ENCODE assay signal across 8 cellular contexts in genomic region chr5:143262393-143263174, GRCh38.
DNase-seq lines count a peak whose midpoint lies in the region; ATAC-seq and TF ChIP-seq lines count a peak whose summit lies in the region.

No MANE protein-coding gene starts in this region.

- H3K4me1 Mint-ChIP-seq in endodermal cell, result peaks cover 14% of the 10 kb centered on the region

- H3K27me3 ChIP-seq in MM.1S (replicated peaks; ENCODE audit: insufficient read depth, low read length) (no peaks in the 10 kb centered on the region), endodermal cell (ENCODE audit: control insufficient read depth, insufficient read depth, low read length, poor library complexity, severe bottlenecking) (no peaks in the 10 kb centered on the region), aorta (ENCODE audit: control insufficient read depth in 1 of 2, insufficient read depth in 2 of 2, low read length in 1 of 2) (no peaks in the 10 kb centered on the region)

- H3K4me3 Mint-ChIP-seq in endodermal cell, result no peak overlapping the region

- H3K9me3 Mint-ChIP-seq in endodermal cell, result peaks cover 17% of the 10 kb centered on the region

- no peak overlapping the region for H3K27ac Mint-ChIP-seq in endodermal cell

- DNase-seq in EL (peak; percentile 88), MM.1S (peak; percentile 62), fibroblast of villous mesenchyme (ENCODE audit: low read depth) (peak; percentile 87), coronary artery (ENCODE audit: low spot score) (no peak), endodermal cell (no peak), aorta (no peak), DMS153 treated with DMSO at 0.1 percent for 48 hours (lab: John Stamatoyannopoulos, UW; ENCODE audit: unreplicated experiment) (no peak)

- H3K4me1 ChIP-seq in MM.1S (ENCODE audit: low read length), result peaks cover 24% of the 10 kb centered on the region
- H3K4me1 ChIP-seq in endodermal cell (ENCODE audit: control insufficient read depth, insufficient read depth, low read length), result no peaks in the 10 kb centered on the region
- H3K4me1 ChIP-seq in aorta (ENCODE audit: control insufficient read depth in 1 of 2, insufficient read depth in 2 of 2, low read length in 2 of 2), result no peaks in the 10 kb centered on the region

- no peaks in the 10 kb centered on the region for H3K79me2 ChIP-seq in MM.1S (ENCODE audit: low read length)

- H3K4me3 ChIP-seq in MM.1S (ENCODE audit: low read length), result no peak overlapping the region
- no peak overlapping the region for H3K4me3 ChIP-seq in fibroblast of villous mesenchyme (ENCODE audit: low read depth, low read length)
- no peak overlapping the region for H3K4me3 ChIP-seq in coronary artery
- no peak overlapping the region for H3K4me3 ChIP-seq in endodermal cell (ENCODE audit: low read length)
- no peak overlapping the region for H3K4me3 ChIP-seq in aorta (ENCODE audit: low read length in 2 of 2)

- TF ChIP-seq CTCF in MM.1S (IDR thresholded peaks at IDR 0.05; ENCODE audit: low read length) (no peak), fibroblast of villous mesenchyme (IDR thresholded peaks at IDR 0.05; ENCODE audit: insufficient read depth, low read depth, low read length) (no peak), coronary artery (IDR thresholded peaks at IDR 0.05) (no peak), endodermal cell (conservative IDR thresholded peaks at IDR 0.05) (no peak)

- peak; percentile 74 for ATAC-seq in GM21737 (IDR thresholded peaks at IDR 0.05; ENCODE audit: unreplicated experiment)
- no peak for ATAC-seq in aorta (ENCODE audit: low FRiP score)

- WGBS in endodermal cell (ENCODE audit: insufficient coverage in 1 of 2, insufficient read length in 1 of 2), 2 experiments, result no CpG with 5 or more reads among the region's 1 CpG
- WGBS in aorta, 2 donors, result 96 to 100% methylated on average over 1 of the region's 1 CpG

- H3K9ac ChIP-seq in MM.1S (ENCODE audit: low read length), result no peak overlapping the region
- no peak overlapping the region for H3K9ac ChIP-seq in endodermal cell (ENCODE audit: extremely low read depth, low read length, poor library complexity, severe bottlenecking)

- H3K4me2 ChIP-seq in MM.1S (ENCODE audit: low read depth, low read length), result peak overlapping the region; percentile 30; the same call in 1 of the 2 replicates

- H2AFZ ChIP-seq in MM.1S (ENCODE audit: low read length), result no peak overlapping the region

- no peaks in the 10 kb centered on the region for H3K9me2 ChIP-seq in MM.1S (replicated peaks; ENCODE audit: insufficient read depth, low read length)

- H3K9me3 ChIP-seq in MM.1S (replicated peaks; ENCODE audit: insufficient read depth, low read length) (no peaks in the 10 kb centered on the region), endodermal cell (ENCODE audit: control insufficient read depth, low read length) (peaks cover 29% of the 10 kb centered on the region), aorta (ENCODE audit: control insufficient read depth, low read length) (no peaks in the 10 kb centered on the region)

- peaks cover 6% of the 10 kb centered on the region for H3F3A ChIP-seq in MM.1S (ENCODE audit: insufficient read depth, low read length)

- intact Hi-C loops in aorta (cut with DNase I), result no loop called here

- H3K36me3 Mint-ChIP-seq in endodermal cell (ENCODE audit: low read depth), result peaks cover 1% of the 10 kb centered on the region

- H4K20me1 ChIP-seq in MM.1S (ENCODE audit: insufficient read depth, low read length), result no peaks in the 10 kb centered on the region

- H3K27me3 Mint-ChIP-seq in endodermal cell (ENCODE audit: insufficient read depth), result no peaks in the 10 kb centered on the region

- H3K27ac ChIP-seq in MM.1S (ENCODE audit: low read length), result peak overlapping the region; percentile 24; the same call in 1 of the 2 replicates
- H3K27ac ChIP-seq in coronary artery, result no peak overlapping the region
- H3K27ac ChIP-seq in endodermal cell (ENCODE audit: low read depth, low read length), result no peak overlapping the region
- H3K27ac ChIP-seq in aorta (ENCODE audit: low read depth in 1 of 2, low read length in 2 of 2), result no peak overlapping the region

- H3K36me3 ChIP-seq in MM.1S (replicated peaks; ENCODE audit: insufficient read depth, low read length) (no peaks in the 10 kb centered on the region), endodermal cell (ENCODE audit: control insufficient read depth, insufficient read depth, low read length) (no peaks in the 10 kb centered on the region), aorta (ENCODE audit: control insufficient read depth in 1 of 2, insufficient read depth in 2 of 2, low read length in 1 of 2) (no peaks in the 10 kb centered on the region)

Comparison
In these comparisons a context has a peak if more than half of its experiments do, and no peak if none do; other contexts are left out.
1. DNase-seq: peak in EL (single experiment), MM.1S (single experiment) and fibroblast of villous mesenchyme (single experiment); none in coronary artery (single experiment), endodermal cell (single experiment), aorta (0 of 2) and DMS153 treated with DMSO at 0.1 percent for 48 hours (single experiment).